22 cellular contexts compared by ENCODE assay signal in genomic region chr1:166273618-166274017, GRCh38.
"Had no signal": no experiment of that assay in that cellular context is flagged by ENCODE, and none has a peak within 500 bp of the region (broad histone marks: within the 10 kb centered on the region; RNA-seq: fewer than 3 reads in every experiment).

No MANE protein-coding gene starts in this region.

- H3K4me1 ChIP-seq: adrenal gland, ascending aorta, body of pancreas had no signal

- H3K9me3 ChIP-seq: adrenal gland, ascending aorta had no signal

- DNase-seq: activated CD4-positive, alpha-beta memory T cell treated with anti-CD3 and anti-CD28 coated beads, Interleukin-2, amount 10 ng/mL, durations not matched to agents 7 days and 5 days; activated CD4-positive, alpha-beta T cell treated with anti-CD3 and anti-CD28 coated beads for 36 hours; activated CD4-positive, alpha-beta T cell treated with anti-CD3 and anti-CD28 coated beads, Interleukin-2, amount 50 U/mL, for 1 hour; activated CD4-positive, CD25-positive, alpha-beta regulatory T cell; activated gamma-delta T cell treated with Interleukin-2 at 50 U/mL for 16 hours; activated naive CD4-positive, alpha-beta T cell treated with anti-CD3 and anti-CD28 coated beads, Interleukin-2, amount 50 U/mL, for 16 hours; activated naive CD8-positive, alpha-beta T cell treated with anti-CD3 and anti-CD28 coated beads, Interleukin-2, amount 10 ng/mL, durations not matched to agents 7 days and 5 days; activated T-cell treated with anti-CD3 and anti-CD28 coated beads, Interleukin-2, amount 50 U/mL, for 72 hours; adrenal gland; body of pancreas; NCI-H1092; NCI-H1436; NCI-H187 treated with DMSO at 0.1 percent for 48 hours; NCI-H2081 treated with DMSO at 0.1 percent for 48 hours; NCI-H2171 treated with DMSO at 0.1 percent for 48 hours; NCI-H226; PC-3; SIG-M5; T-helper 1 cell had no signal

- ATAC-seq: activated CD4-positive, alpha-beta T cell treated with anti-CD3 and anti-CD28 coated beads for 36 hours; activated T-cell treated with anti-CD3 and anti-CD28 coated beads, Interleukin-2, amount 50 U/mL, for 72 hours; body of pancreas; PC-3 had no signal

- H3K27ac ChIP-seq: adrenal gland, ascending aorta, body of pancreas, KMS-11, VCaP had no signal

- H3K27me3 ChIP-seq: adrenal gland, ascending aorta, body of pancreas had no signal

- H3K4me3 ChIP-seq: adrenal gland, ascending aorta, body of pancreas had no signal

- H3K36me3 ChIP-seq: adrenal gland, ascending aorta had no signal
